1 cellular context compared by ENCODE assay signal in the genomic region with DNA sequence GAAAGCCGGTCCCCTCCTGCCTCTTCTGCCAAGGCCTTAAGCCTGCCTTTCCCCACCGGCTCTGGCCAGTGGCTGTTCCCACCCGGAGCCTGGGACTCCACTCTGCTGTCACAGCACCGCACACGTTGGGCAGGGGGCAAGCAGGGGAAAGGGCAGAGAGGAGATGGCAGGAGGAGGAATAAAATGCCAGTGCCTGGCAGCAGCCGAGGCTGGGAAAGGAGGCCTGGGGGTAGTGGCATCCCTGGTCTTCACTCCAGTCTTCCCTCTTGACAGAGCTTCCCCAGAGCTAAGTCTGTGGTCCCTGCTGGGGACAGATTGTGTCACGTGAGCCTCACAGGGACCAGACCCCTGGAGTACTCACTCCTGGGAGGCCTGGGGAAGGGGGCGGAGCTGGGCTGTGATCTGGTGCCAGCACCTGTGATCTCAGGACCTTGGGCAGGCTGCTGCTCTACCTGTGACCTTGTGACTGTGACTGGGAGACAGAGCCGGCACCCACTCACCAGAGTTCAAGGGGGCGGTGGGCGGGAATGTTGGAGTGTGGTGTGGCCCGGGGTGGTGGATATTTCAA.
TF ChIP-seq lines count a peak whose summit lies in the region.

No MANE protein-coding gene starts in this region.

TF ChIP-seq in HepG2, 621 proteins besides CTCF, POLR2A, EP300 and RAD21 (continued from another document and continues in another):
- TF ChIP-seq ZBTB4 (CRISPR knock-in tag; IDR thresholded peaks at IDR 0.05; ENCODE audit: borderline replicate concordance) (peak; percentile 71; the same call in 1 of the 2 replicates), SNAI1 (CRISPR knock-in tag; IDR thresholded peaks at IDR 0.05; ENCODE audit: borderline replicate concordance) (no peak), ZNF33A (CRISPR knock-in tag; IDR thresholded peaks at IDR 0.05; ENCODE audit: borderline replicate concordance) (no peak), ZNF510 (CRISPR knock-in tag; IDR thresholded peaks at IDR 0.05; ENCODE audit: low read depth) (peak; percentile 83; the same call in 1 of the 2 replicates), ZNF619 (CRISPR knock-in tag; IDR thresholded peaks at IDR 0.05) (peak; percentile 88), ATF2 (CRISPR knock-in tag; IDR thresholded peaks at IDR 0.05) (peak; percentile 80; the same call in 1 of the 2 replicates), HDAC1 (CRISPR knock-in tag; IDR thresholded peaks at IDR 0.05) (peak; percentile 97), ZNF776 (CRISPR knock-in tag; IDR thresholded peaks at IDR 0.05) (no peak), ZNF556 (CRISPR knock-in tag; IDR thresholded peaks at IDR 0.05; ENCODE audit: borderline replicate concordance) (peak; percentile 73; the same call in 1 of the 2 replicates), ZNF335 (CRISPR knock-in tag; IDR thresholded peaks at IDR 0.05) (no peak), SRF (IDR thresholded peaks at IDR 0.05; ENCODE audit: low read depth, low read length) (no peak), JUN (CRISPR knock-in tag; IDR thresholded peaks at IDR 0.05) (peak; percentile 83; the same call in 1 of the 2 replicates), MATR3 (CRISPR knock-in tag; IDR thresholded peaks at IDR 0.05) (no peak), ZNF121 (CRISPR knock-in tag; IDR thresholded peaks at IDR 0.05) (peak; percentile 55), SRY (CRISPR knock-in tag; IDR thresholded peaks at IDR 0.05) (peak; percentile 51; the same call in 1 of the 2 replicates), ZNF333 (CRISPR knock-in tag; IDR thresholded peaks at IDR 0.05; ENCODE audit: borderline replicate concordance) (peak; percentile 87; the same call in 1 of the 2 replicates), ATF6 (CRISPR knock-in tag; conservative IDR thresholded peaks at IDR 0.05) (no peak), POGK (CRISPR knock-in tag; conservative IDR thresholded peaks at IDR 0.05) (peak; percentile 39), ZNF235 (CRISPR knock-in tag; IDR thresholded peaks at IDR 0.05; ENCODE audit: borderline replicate concordance) (peak; percentile 26; the same call in 1 of the 2 replicates), ZFP1 (CRISPR knock-in tag; IDR thresholded peaks at IDR 0.05) (0 out of 2 replicates have a peak, but pooled peaks have one; percentile 44), GFI1 (CRISPR knock-in tag; IDR thresholded peaks at IDR 0.05; ENCODE audit: borderline replicate concordance) (peak; percentile 93), ZBED4 (CRISPR knock-in tag; IDR thresholded peaks at IDR 0.05; ENCODE audit: borderline replicate concordance) (peak; percentile 65; the same call in 1 of the 2 replicates), ARID3A (IDR thresholded peaks at IDR 0.05; ENCODE audit: low read depth, low read length) (no peak), GPBP1L1 (CRISPR knock-in tag; IDR thresholded peaks at IDR 0.05) (no peak), ZNF788 (CRISPR knock-in tag; IDR thresholded peaks at IDR 0.05; ENCODE audit: borderline replicate concordance) (0 out of 2 replicates have a peak, but pooled peaks have one; percentile 49), SIN3A (IDR thresholded peaks at IDR 0.05; ENCODE audit: borderline replicate concordance, low read depth, low read length) (peak; percentile 70; the same call in 1 of the 2 replicates), ZBTB10 (CRISPR knock-in tag; IDR thresholded peaks at IDR 0.05; ENCODE audit: borderline replicate concordance) (peak; percentile 66; the same call in 1 of the 2 replicates)
- TF ChIP-seq, protein P1, sequence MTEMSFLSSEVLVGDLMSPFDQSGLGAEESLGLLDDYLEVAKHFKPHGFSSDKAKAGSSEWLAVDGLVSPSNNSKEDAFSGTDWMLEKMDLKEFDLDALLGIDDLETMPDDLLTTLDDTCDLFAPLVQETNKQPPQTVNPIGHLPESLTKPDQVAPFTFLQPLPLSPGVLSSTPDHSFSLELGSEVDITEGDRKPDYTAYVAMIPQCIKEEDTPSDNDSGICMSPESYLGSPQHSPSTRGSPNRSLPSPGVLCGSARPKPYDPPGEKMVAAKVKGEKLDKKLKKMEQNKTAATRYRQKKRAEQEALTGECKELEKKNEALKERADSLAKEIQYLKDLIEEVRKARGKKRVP (CRISPR knock-in tag; IDR thresholded peaks at IDR 0.05), result peak in 1 of 2 experiments; percentile 73; a peak in 2 of 4 replicates
- TF ChIP-seq, protein P2, sequence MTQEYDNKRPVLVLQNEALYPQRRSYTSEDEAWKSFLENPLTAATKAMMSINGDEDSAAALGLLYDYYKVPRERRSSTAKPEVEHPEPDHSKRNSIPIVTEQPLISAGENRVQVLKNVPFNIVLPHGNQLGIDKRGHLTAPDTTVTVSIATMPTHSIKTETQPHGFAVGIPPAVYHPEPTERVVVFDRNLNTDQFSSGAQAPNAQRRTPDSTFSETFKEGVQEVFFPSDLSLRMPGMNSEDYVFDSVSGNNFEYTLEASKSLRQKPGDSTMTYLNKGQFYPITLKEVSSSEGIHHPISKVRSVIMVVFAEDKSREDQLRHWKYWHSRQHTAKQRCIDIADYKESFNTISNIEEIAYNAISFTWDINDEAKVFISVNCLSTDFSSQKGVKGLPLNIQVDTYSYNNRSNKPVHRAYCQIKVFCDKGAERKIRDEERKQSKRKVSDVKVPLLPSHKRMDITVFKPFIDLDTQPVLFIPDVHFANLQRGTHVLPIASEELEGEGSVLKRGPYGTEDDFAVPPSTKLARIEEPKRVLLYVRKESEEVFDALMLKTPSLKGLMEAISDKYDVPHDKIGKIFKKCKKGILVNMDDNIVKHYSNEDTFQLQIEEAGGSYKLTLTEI (CRISPR knock-in tag; conservative IDR thresholded peaks at IDR 0.05), result no peak
